In the genomic region with DNA sequence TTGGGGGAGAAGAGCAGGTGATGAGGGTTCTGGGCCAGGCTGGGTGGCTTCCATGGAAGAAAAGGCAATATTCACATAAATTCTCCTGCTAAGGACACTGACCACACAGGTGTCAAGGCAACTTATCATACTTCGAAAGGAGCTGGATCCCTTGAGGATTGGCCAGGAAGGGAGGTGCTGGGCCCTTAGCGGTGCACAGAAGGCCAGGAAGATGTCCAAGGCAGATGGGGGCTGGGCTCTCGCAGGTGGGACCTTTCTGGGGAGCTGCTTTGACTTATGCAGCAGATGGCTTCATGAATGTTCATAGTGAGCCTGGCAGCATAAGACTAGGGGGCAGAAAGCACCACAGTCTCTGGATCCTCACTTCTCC, we compare ENCODE assay signal across 1 cellular context.
TF ChIP-seq lines count a peak whose summit lies in the region.

No MANE protein-coding gene starts in this region.

TF ChIP-seq in K562, 482 proteins besides CTCF, POLR2A, EP300 and RAD21:
- TF ChIP-seq, protein P1, sequence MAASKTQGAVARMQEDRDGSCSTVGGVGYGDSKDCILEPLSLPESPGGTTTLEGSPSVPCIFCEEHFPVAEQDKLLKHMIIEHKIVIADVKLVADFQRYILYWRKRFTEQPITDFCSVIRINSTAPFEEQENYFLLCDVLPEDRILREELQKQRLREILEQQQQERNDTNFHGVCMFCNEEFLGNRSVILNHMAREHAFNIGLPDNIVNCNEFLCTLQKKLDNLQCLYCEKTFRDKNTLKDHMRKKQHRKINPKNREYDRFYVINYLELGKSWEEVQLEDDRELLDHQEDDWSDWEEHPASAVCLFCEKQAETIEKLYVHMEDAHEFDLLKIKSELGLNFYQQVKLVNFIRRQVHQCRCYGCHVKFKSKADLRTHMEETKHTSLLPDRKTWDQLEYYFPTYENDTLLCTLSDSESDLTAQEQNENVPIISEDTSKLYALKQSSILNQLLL (CRISPR knock-in tag; IDR thresholded peaks at IDR 0.05; ENCODE audit: borderline replicate concordance): no peak
- TF ChIP-seq PRMT5 (CRISPR knock-in tag; IDR thresholded peaks at IDR 0.05) (no peak), ZSCAN29 (IDR thresholded peaks at IDR 0.05) (0 out of 2 replicates have a peak, but pooled peaks have one; percentile 25), ZFX (CRISPR knock-in tag; IDR thresholded peaks at IDR 0.05) (peak; percentile 39)
TF ChIP-seq in K562: peak in this region for 2.
